ENCODE assay signal across 9 cellular contexts in genomic region chr4:114945616-114946015, GRCh38.
"Had no signal": no experiment of that assay in that cellular context is flagged by ENCODE, and none has a peak within 500 bp of the region (broad histone marks: within the 10 kb centered on the region; RNA-seq: fewer than 3 reads in every experiment).

No MANE protein-coding gene starts in this region.

- ATAC-seq: GM23338, HCT116 had no signal

- H3K4me1 ChIP-seq: HAP-1 had no signal

- DNase-seq: GM23248, GOT3, H7, H9, HCEC 1CT, HFFc6 had no signal

- H3K36me3 ChIP-seq: HAP-1 had no signal

- H3K9me3 ChIP-seq: HAP-1 had no signal

- H3K4me3 ChIP-seq: GM23248, GM23338, HAP-1 had no signal

- H3K27ac ChIP-seq: GM23248 had no signal
